30 cellular contexts compared by ENCODE assay signal in genomic region chr3:23987376-23987775, GRCh38. TPM values are rescaled to one million over a fixed set of nuclear protein-coding genes. Genes with fewer than 3 reads are reported as not detected.
DNase-seq lines count a peak whose midpoint lies in the region; ATAC-seq, FAIRE-seq and TF ChIP-seq lines count a peak whose summit lies in the region.
"Had no signal": no experiment of that assay in that cellular context is flagged by ENCODE, and none has a peak within 500 bp of the region (broad histone marks: within the 10 kb centered on the region; RNA-seq: fewer than 3 reads in every experiment).

No MANE protein-coding gene starts in this region.

- in situ Hi-C loops in HepG2 (cut with HindIII; ENCODE audit: extremely low pct_ligation_motif_present, low pct_unique_long_range_greater_than_20kb) = no loop called here

- H3K4me3 ChIP-seq in right lobe of liver = no peak overlapping the region
- no peak overlapping the region for H3K4me3 ChIP-seq in HepG2 (replicated peaks in 1 of 3; ENCODE audit: insufficient read depth in 1 of 3, low read depth in 2 of 3, low read length in 3 of 3)
- H3K4me3 ChIP-seq in endothelial cell of umbilical vein (replicated peaks in 1 of 3; ENCODE audit: insufficient read depth in 1 of 3, low read depth in 1 of 3, low read length in 3 of 3) = no peak overlapping the region
- H3K4me3 ChIP-seq in WERI-Rb-1 (ENCODE audit: low read depth, low read length) = no peak overlapping the region
- H3K4me3 ChIP-seq: gastroesophageal sphincter, pancreas had no signal

- H3K4me2 ChIP-seq in HepG2 (ENCODE audit: low read depth, low read length) (no peak overlapping the region), endothelial cell of umbilical vein (ENCODE audit: insufficient read depth, low read length) (no peak overlapping the region)

- no peaks in the 10 kb centered on the region for H3K79me2 ChIP-seq in HepG2 (ENCODE audit: insufficient read depth, low read length)
- no peaks in the 10 kb centered on the region for H3K79me2 ChIP-seq in endothelial cell of umbilical vein (ENCODE audit: control insufficient read depth, insufficient read depth, low read length)

- CTCF ChIA-PET in HepG2 (lab: Yijun Ruan, JAX; ENCODE audit: low intra/inter-chr PET ratio, low total read pairs) (no interaction called here), endothelial cell of umbilical vein (lab: Charles Lee) (interaction anchor here (0.7 to 1.5 kb wide), 2 partner anchors 11 to 99 kb away, joined by 4 to 7 read pairs; no protein-coding TSS in a partner anchor)

- dilution Hi-C loops in endothelial cell of umbilical vein (cut with MboI; ENCODE audit: extremely low pct_ligation_motif_present, low sequenced_read_pairs) = no loop called here

- BruUV-seq in HepG2 (replicated peaks; lab: Mats Ljungman, UMichigan) (no TSS peak), endothelial cell of umbilical vein (replicated peaks; lab: Mats Ljungman, UMichigan) (no TSS peak)

- H3K27ac ChIP-seq in right lobe of liver (no peak overlapping the region), HepG2 (ENCODE audit: extremely low read length, insufficient read depth, low read length) (no peak overlapping the region), endothelial cell of umbilical vein (ENCODE audit: insufficient read depth, low read depth, low read length) (peak overlapping the region; percentile 12), WERI-Rb-1 (no peak overlapping the region)
- H3K27ac ChIP-seq: gastroesophageal sphincter, pancreas had no signal

- intact Hi-C loops in right lobe of liver (cut with DNase I) (no loop called here), HepG2 (cut with micrococcal nuclease; ENCODE audit: unreplicated experiment) (no loop called here), endothelial cell of umbilical vein (cut with micrococcal nuclease) (no loop called here)

- H3K4me1 ChIP-seq in right lobe of liver (no peaks in the 10 kb centered on the region), HepG2 (ENCODE audit: insufficient read depth, low read length) (no peaks in the 10 kb centered on the region; the same call in 1 of the 2 replicates), endothelial cell of umbilical vein (ENCODE audit: control insufficient read depth, extremely low read depth, insufficient read depth, low read length) (peaks cover 17% of the 10 kb centered on the region)
- H3K4me1 ChIP-seq: pancreas had no signal

- TF ChIP-seq RAD21 in HepG2 (CRISPR knock-in tag; IDR thresholded peaks at IDR 0.05) = no peak

- H3K9me3 ChIP-seq in right lobe of liver = no peaks in the 10 kb centered on the region
- no peaks in the 10 kb centered on the region for H3K9me3 ChIP-seq in HepG2 (ENCODE audit: low read length)
- no peaks in the 10 kb centered on the region for H3K9me3 ChIP-seq in endothelial cell of umbilical vein (replicated peaks; ENCODE audit: control insufficient read depth, insufficient read depth, low read length)
- H3K9me3 ChIP-seq in WERI-Rb-1 (ENCODE audit: severe bottlenecking) = no peaks in the 10 kb centered on the region
- H3K9me3 ChIP-seq: gastroesophageal sphincter, pancreas had no signal

- DNase-seq in right lobe of liver (no peak), HepG2 (ENCODE audit: low spot score) (no peak), SKM-1 (lab: John Stamatoyannopoulos, UW; ENCODE audit: unreplicated experiment) (peak; percentile 62), endothelial cell of umbilical vein (ENCODE audit: low read depth, low spot score) (peak; percentile 75), WERI-Rb-1 (no peak), superior temporal gyrus (ENCODE audit: extremely low spot score) (no peak)
- DNase-seq: 8988T; activated CD4-positive, CD25-positive, alpha-beta regulatory T cell treated with anti-CD3 and anti-CD28 coated beads, Interleukin-2, amount 50 U/mL, for 72 hours; activated CD8-positive, alpha-beta T cell treated with anti-CD3 and anti-CD28 coated beads for 36 hours; anterior cingulate cortex; CD8-positive, alpha-beta T cell; cortex of kidney; DMS153; endodermal cell; H9; hippocampal formation; KG1; left cardiac atrium; MM.1S; NCI-H446 treated with DMSO at 0.1 percent for 48 hours; pancreas; right cardiac atrium; SHP77; stimulated activated CD4-positive, alpha-beta T cell treated with anti-CD3 and anti-CD28 coated beads, Interleukin-2, amount 100 ng/mL, for 48 hours; T-cell had no signal

- TF ChIP-seq CTCF in right lobe of liver (IDR thresholded peaks at IDR 0.05) (no peak), HepG2 (CRISPR knock-in tag; IDR thresholded peaks at IDR 0.05) (no peak), endothelial cell of umbilical vein (IDR thresholded peaks at IDR 0.05; ENCODE audit: extremely low read depth in 1 of 2, insufficient read depth in 1 of 2, low read depth in 1 of 2, low read length in 2 of 2) (no peak), WERI-Rb-1 (IDR thresholded peaks at IDR 0.05; ENCODE audit: low read depth, low read length) (no peak)

- POLR2A ChIA-PET in HepG2 (lab: Yijun Ruan, JAX) (no interaction called here), endothelial cell of umbilical vein (lab: Charles Lee) (interaction anchor here (0.6 to 0.8 kb wide), 2 partner anchors 71 to 1575 kb away, joined by 3 read pairs; partner anchors contain the start of genes NKIRAS1 and RPL15)

- ATAC-seq in right lobe of liver = peak in 3 of 4 donors; percentile 24 to 51 (median 30)
- no peak for ATAC-seq in HepG2
- ATAC-seq in HG02610 (IDR thresholded peaks at IDR 0.05; ENCODE audit: unreplicated experiment) = no peak
- ATAC-seq in HG03442 (IDR thresholded peaks at IDR 0.05; ENCODE audit: unreplicated experiment) = no peak
- ATAC-seq: activated CD8-positive, alpha-beta T cell treated with anti-CD3 and anti-CD28 coated beads for 36 hours; activated naive CD4-positive, alpha-beta T cell treated with anti-CD3 and anti-CD28 coated beads, Interleukin-2, amount 50 U/mL, for 72 hours; CD8-positive, alpha-beta T cell; gastroesophageal sphincter; left cardiac atrium; pancreas; T-cell had no signal

- H3K9ac ChIP-seq in HepG2 (ENCODE audit: insufficient read depth, low read depth, low read length) (no peak overlapping the region), endothelial cell of umbilical vein (replicated peaks; ENCODE audit: extremely low read depth, insufficient read depth, low read length) (no peak overlapping the region)

- no peaks in the 10 kb centered on the region for H3K36me3 ChIP-seq in right lobe of liver
- H3K36me3 ChIP-seq in HepG2 (replicated peaks in 1 of 2; ENCODE audit: control insufficient read depth in 1 of 2, insufficient read depth in 2 of 2, low read length in 2 of 2) = no peaks in the 10 kb centered on the region
- H3K36me3 ChIP-seq in endothelial cell of umbilical vein (ENCODE audit: control insufficient read depth in 2 of 2, extremely low read depth in 1 of 2, insufficient read depth in 2 of 2, low read length in 2 of 2) = no peaks in the 10 kb centered on the region
- no peaks in the 10 kb centered on the region for H3K36me3 ChIP-seq in WERI-Rb-1
- H3K36me3 ChIP-seq: gastroesophageal sphincter, pancreas had no signal

- H3K27me3 ChIP-seq in right lobe of liver = no peaks in the 10 kb centered on the region
- H3K27me3 ChIP-seq in HepG2 (ENCODE audit: control insufficient read depth in 1 of 2, insufficient read depth in 2 of 2, low read length in 2 of 2) = 0 out of 5 replicates have a peak, but pooled peaks cover 0 to 3% of the 10 kb centered on the region in 2 experiments
- no peaks in the 10 kb centered on the region for H3K27me3 ChIP-seq in endothelial cell of umbilical vein (ENCODE audit: control insufficient read depth in 2 of 2, insufficient read depth in 2 of 2, low read length in 2 of 2)
- no peaks in the 10 kb centered on the region for H3K27me3 ChIP-seq in WERI-Rb-1 (ENCODE audit: insufficient read depth, low read depth, severe bottlenecking)
- H3K27me3 ChIP-seq: gastroesophageal sphincter, pancreas had no signal

- H3K9me1 ChIP-seq in endothelial cell of umbilical vein (replicated peaks; ENCODE audit: control insufficient read depth, extremely low read depth, insufficient read depth, low read length) = no peaks in the 10 kb centered on the region

- no peak for TF ChIP-seq POLR2A in right lobe of liver (IDR thresholded peaks at IDR 0.05)
- TF ChIP-seq POLR2A in HepG2 (IDR thresholded peaks at IDR 0.05; ENCODE audit: insufficient read depth in 1 of 2, low read depth in 2 of 2, low read length in 2 of 2) = no peak
- TF ChIP-seq POLR2A in endothelial cell of umbilical vein (IDR thresholded peaks at IDR 0.05; ENCODE audit: low read depth, low read length) = no peak

- H2AFZ ChIP-seq in HepG2 (ENCODE audit: low read length) = no peak overlapping the region
- peak overlapping the region; percentile 2 for H2AFZ ChIP-seq in endothelial cell of umbilical vein (ENCODE audit: low read depth, low read length)

- FAIRE-seq in HepG2 (lab: Jason Lieb, UNC) = no peak
- FAIRE-seq in endothelial cell of umbilical vein (lab: Jason Lieb, UNC) = peak; percentile 84
- FAIRE-seq: pancreas, TTC549 had no signal

- TF ChIP-seq EP300 in HepG2 (IDR thresholded peaks at IDR 0.05; ENCODE audit: low read depth in 2 of 2, low read length in 2 of 2) = no peak
- TF ChIP-seq EP300 in HepG2 (CRISPR knock-in tag; IDR thresholded peaks at IDR 0.05; ENCODE audit: borderline replicate concordance) = no peak

- WGBS in right lobe of liver (ENCODE audit: insufficient coverage, low coverage, low lambda C conversion rate, missing lambda C conversion rate) = 61% methylated on average over 6 of the region's 7 CpGs
- 44% methylated on average over 7 of the region's 7 CpGs for WGBS in HepG2 (ENCODE audit: low lambda C conversion rate)

- H4K20me1 ChIP-seq in HepG2 (ENCODE audit: insufficient read depth, low read length) (no peaks in the 10 kb centered on the region), endothelial cell of umbilical vein (replicated peaks; ENCODE audit: control insufficient read depth, extremely low read depth, insufficient read depth, low read length) (no peaks in the 10 kb centered on the region)

RNA-seq across cellular contexts. Expression of gene NR1D2, which starts 42.3 kb away (rescaled TPM):
- 10 to 100 TPM; 13.0 to 34.8 (median 18.2) TPM for total RNA-seq in right lobe of liver
- 8.1 and 14.3 TPM in 2 replicates for total RNA-seq in HepG2 (2016; rRNA removed; fragmentation: Illumina TruSeq; extraction: Trizol)
- 3.8 and 4.4 TPM in 2 replicates for total RNA-seq in HepG2 (2016; cell fraction: cytosol; rRNA removed; fragmentation: Illumina TruSeq; extraction: Trizol; ENCODE audit: low read depth)
- total RNA-seq in HepG2 (2016; cell fraction: insoluble cytoplasmic fraction; rRNA removed; fragmentation: Illumina TruSeq; extraction: Trizol) = 10.2 and 12.5 TPM in 2 replicates
- 8.8 and 9.8 TPM in 2 replicates for total RNA-seq in HepG2 (2016; cell fraction: membrane; rRNA removed; fragmentation: Illumina TruSeq; extraction: Trizol)
- 9.6 and 11.0 TPM in 2 replicates for total RNA-seq in HepG2 (2016; cell fraction: nucleus; rRNA removed; fragmentation: Illumina TruSeq; extraction: Trizol)
- polyA plus RNA-seq in HepG2 (2011; rRNA removed) = 5.3 TPM in 2 replicates
- 2.6 and 4.6 TPM in 2 replicates for polyA plus RNA-seq in HepG2 (2011; cell fraction: cytosol; rRNA removed)
- 2.9 and 3.5 TPM in 2 replicates for polyA plus RNA-seq in HepG2 (2011; cell fraction: nucleus; rRNA removed)
- polyA plus RNA-seq in HepG2 (2012) = 11.8 and 12.0 TPM in 2 replicates
- polyA plus RNA-seq in HepG2 (2016; cell fraction: cytosol; fragmentation: Illumina TruSeq; extraction: Trizol; ENCODE audit: low read depth) = 0.38 and 0.43 TPM in 2 replicates
- polyA plus RNA-seq in HepG2 (2016; cell fraction: insoluble cytoplasmic fraction; fragmentation: Illumina TruSeq; extraction: Trizol; ENCODE audit: low read depth) = 7.2 and 7.4 TPM in 2 replicates
- 2.1 and 2.3 TPM in 2 replicates for polyA plus RNA-seq in HepG2 (2016; cell fraction: membrane; fragmentation: Illumina TruSeq; extraction: Trizol; ENCODE audit: low read depth)
- polyA plus RNA-seq in HepG2 (2016; cell fraction: nucleus; fragmentation: Illumina TruSeq; extraction: Trizol; ENCODE audit: insufficient read depth, low read depth) = 5.6 and 5.9 TPM in 2 replicates
- 6.0 and 17.2 TPM in 2 replicates for polyA minus RNA-seq in HepG2 (2011; rRNA and poly(A)+ RNA removed; ENCODE audit: low replicate concordance)
- polyA minus RNA-seq in HepG2 (2011; cell fraction: cytosol; rRNA and poly(A)+ RNA removed) = 11.6 and 16.5 TPM in 2 replicates
- 26.5 and 29.6 TPM in 2 replicates for polyA minus RNA-seq in HepG2 (2011; cell fraction: nucleus; rRNA and poly(A)+ RNA removed)
- 14.6 and 15.7 TPM in 2 replicates for total RNA-seq in endothelial cell of umbilical vein
- polyA plus RNA-seq in endothelial cell of umbilical vein = 3.7 and 4.3 TPM in 2 replicates
- polyA plus RNA-seq in endothelial cell of umbilical vein (2011; cell fraction: cytosol; rRNA removed) = 5.9 and 6.5 TPM in 2 replicates
- polyA plus RNA-seq in endothelial cell of umbilical vein (2011; cell fraction: nucleus; rRNA removed) = 11.7 and 13.0 TPM in 2 replicates
- polyA plus RNA-seq in endothelial cell of umbilical vein (2012) = 10.2 and 13.8 TPM in 2 replicates
- 17.4 and 29.8 TPM in 2 replicates for polyA minus RNA-seq in endothelial cell of umbilical vein
- polyA minus RNA-seq in endothelial cell of umbilical vein (2011; cell fraction: cytosol; rRNA and poly(A)+ RNA removed) = 32.8 TPM
- 28.8 and 35.8 TPM in 2 replicates for polyA minus RNA-seq in endothelial cell of umbilical vein (2011; cell fraction: nucleus; rRNA and poly(A)+ RNA removed)

Comparison
In these comparisons a context has a peak if more than half of its experiments do, and no peak if none do; other contexts are left out.
1. ATAC-seq: peak in right lobe of liver (3 of 4); none in HepG2 (single experiment), HG02610 (single experiment) and HG03442 (single experiment).
2. DNase-seq: peak in SKM-1 (single experiment) and endothelial cell of umbilical vein (single experiment); none in right lobe of liver (0 of 3), HepG2 (single experiment), WERI-Rb-1 (single experiment) and superior temporal gyrus (single experiment).